1 cellular context compared by ENCODE assay signal in the genomic region with DNA sequence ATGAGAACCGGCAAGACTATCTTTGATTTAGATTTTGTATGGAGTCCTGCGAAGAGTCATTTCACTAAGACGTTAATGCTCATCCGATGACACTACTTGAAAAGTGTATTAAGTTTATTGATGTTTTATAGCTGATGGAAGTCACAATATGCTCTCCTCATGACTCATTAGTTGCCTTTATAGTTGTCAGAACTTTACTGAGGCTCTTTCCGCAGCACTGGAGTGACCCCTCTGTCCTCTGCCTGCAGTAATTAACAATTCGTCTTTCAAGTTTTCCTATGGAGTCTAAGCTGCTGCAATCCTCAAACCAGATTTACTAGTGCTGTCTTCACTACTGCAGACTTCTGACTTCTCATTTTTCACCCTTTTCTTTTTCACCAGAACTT.
TF ChIP-seq lines count a peak whose summit lies in the region.

No MANE protein-coding gene starts in this region.

TF ChIP-seq in H1, 55 proteins besides CTCF, POLR2A, EP300 and RAD21:
- no peak for TF ChIP-seq RNF2 (IDR thresholded peaks at IDR 0.05; ENCODE audit: borderline replicate concordance, low read depth, low read length, missing control alignments, poor library complexity, severe bottlenecking)
- TF ChIP-seq EGR1 (IDR thresholded peaks at IDR 0.05; ENCODE audit: borderline replicate concordance, low read depth, low read length): no peak
- TF ChIP-seq TAF7 (optimal IDR thresholded peaks at IDR 0.05; ENCODE audit: borderline replicate concordance, low read depth, low read length): no peak
- no peak for TF ChIP-seq SUZ12 (IDR thresholded peaks at IDR 0.05; ENCODE audit: low read length)
- TF ChIP-seq, protein P1, sequence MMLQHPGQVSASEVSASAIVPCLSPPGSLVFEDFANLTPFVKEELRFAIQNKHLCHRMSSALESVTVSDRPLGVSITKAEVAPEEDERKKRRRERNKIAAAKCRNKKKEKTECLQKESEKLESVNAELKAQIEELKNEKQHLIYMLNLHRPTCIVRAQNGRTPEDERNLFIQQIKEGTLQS (IDR thresholded peaks at IDR 0.05; ENCODE audit: insufficient read depth, low read depth, low read length): no peak
- TF ChIP-seq, protein P2, sequence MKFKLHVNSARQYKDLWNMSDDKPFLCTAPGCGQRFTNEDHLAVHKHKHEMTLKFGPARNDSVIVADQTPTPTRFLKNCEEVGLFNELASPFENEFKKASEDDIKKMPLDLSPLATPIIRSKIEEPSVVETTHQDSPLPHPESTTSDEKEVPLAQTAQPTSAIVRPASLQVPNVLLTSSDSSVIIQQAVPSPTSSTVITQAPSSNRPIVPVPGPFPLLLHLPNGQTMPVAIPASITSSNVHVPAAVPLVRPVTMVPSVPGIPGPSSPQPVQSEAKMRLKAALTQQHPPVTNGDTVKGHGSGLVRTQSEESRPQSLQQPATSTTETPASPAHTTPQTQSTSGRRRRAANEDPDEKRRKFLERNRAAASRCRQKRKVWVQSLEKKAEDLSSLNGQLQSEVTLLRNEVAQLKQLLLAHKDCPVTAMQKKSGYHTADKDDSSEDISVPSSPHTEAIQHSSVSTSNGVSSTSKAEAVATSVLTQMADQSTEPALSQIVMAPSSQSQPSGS (IDR thresholded peaks at IDR 0.05; ENCODE audit: low read length): no peak
- TF ChIP-seq JUN (IDR thresholded peaks at IDR 0.05; ENCODE audit: low read depth, low read length): no peak
TF ChIP-seq in H1: peak in this region for 0.
